9 cellular contexts compared by ENCODE assay signal in the genomic region with DNA sequence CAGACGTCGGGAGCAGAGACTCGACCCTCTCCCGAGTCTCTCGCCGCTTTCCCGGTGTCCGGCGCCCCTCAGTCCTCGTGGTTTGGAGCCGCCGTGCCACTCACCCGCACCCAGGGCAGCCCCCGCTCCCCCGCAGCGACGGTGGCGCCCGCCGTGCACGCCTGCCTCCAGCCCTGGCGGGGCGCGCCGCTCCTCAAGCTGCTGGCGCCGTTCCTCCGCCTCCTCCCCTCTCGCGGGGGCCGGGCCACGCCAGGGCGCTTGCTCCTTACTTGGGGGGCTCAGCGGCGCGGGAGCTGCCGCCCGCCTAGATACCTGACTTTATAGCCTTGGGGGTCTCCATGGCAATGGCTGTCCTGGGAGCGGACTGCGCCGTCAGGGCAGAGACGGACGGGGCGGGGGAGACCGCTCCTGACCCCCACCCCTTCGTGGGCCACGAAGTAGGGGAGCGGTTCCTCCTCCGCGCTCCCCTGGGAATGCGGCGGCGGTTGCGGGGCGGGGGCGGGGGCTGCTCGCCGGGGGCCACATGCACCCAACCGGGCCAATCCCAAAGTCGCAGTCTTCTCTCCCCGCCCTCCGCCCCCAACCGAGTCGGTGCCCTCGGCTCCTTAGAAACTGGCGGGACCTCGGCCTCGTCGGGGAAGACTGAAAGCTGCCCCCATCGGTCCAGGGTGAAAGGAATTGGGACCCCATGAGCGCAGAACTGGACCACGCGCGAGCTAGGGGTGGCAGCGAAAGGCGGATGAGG. TPM values are rescaled to one million over a fixed set of nuclear protein-coding genes. Genes with fewer than 3 reads are reported as not detected.
DNase-seq lines count a peak whose midpoint lies in the region; ATAC-seq, FAIRE-seq and TF ChIP-seq lines count a peak whose summit lies in the region.
"Had no signal": no experiment of that assay in that cellular context is flagged by ENCODE, and none has a peak within 500 bp of the region (broad histone marks: within the 10 kb centered on the region; RNA-seq: fewer than 3 reads in every experiment).

A gene with protein sequence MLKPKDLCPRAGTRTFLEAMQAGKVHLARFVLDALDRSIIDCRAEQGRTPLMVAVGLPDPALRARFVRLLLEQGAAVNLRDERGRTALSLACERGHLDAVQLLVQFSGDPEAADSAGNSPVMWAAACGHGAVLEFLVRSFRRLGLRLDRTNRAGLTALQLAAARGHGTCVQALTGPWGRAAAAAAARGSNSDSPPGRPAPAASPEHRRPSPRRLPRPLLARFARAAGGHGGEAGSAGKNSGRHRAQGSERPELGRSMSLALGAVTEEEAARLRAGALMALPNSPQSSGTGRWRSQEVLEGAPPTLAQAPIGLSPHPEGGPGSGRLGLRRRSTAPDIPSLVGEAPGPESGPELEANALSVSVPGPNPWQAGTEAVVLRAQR (minus strand): TSS at position 195 of the 745 bp plus-strand sequence. CDS start 478 bp downstream, outside the sequence.

- H3K27ac ChIP-seq in AG04450 (ENCODE audit: low read depth, low read length) (no peak within 1 kb of the TSS), mesodermal cell (ENCODE audit: low read depth, low read length, severe bottlenecking) (no peak within 1 kb of the TSS), transverse colon (peak within 1 kb of the TSS in 1 of 4 donors; percentile 8)

- TF ChIP-seq POLR2A in transverse colon (IDR thresholded peaks at IDR 0.05) = no peak

- H3K4me1 Mint-ChIP-seq in T-helper 17 cell = peaks cover 8% of the 10 kb centered on the region
- H3K4me1 Mint-ChIP-seq in chondrocyte (ENCODE audit: low read depth) = peaks cover 10% of the 10 kb centered on the region

- H3K4me1 ChIP-seq in mesodermal cell (ENCODE audit: control insufficient read depth, insufficient read depth, low read length, poor library complexity, severe bottlenecking) = peaks cover 28% of the 10 kb centered on the region
- H3K4me1 ChIP-seq in transverse colon = peaks cover 3 to 36% (median 33%) of the 10 kb centered on the region in 4 donors

- H3K27me3 Mint-ChIP-seq in T-helper 17 cell (peaks cover 29% of the 10 kb centered on the region), chondrocyte (ENCODE audit: low read depth) (peaks cover 15% of the 10 kb centered on the region)

- H3K4me3 ChIP-seq in AG04450 (ENCODE audit: low read depth, low read length) (peak within 1 kb of the TSS; percentile 44), mesodermal cell (ENCODE audit: extremely low read depth, insufficient read depth, low read length, poor library complexity, severe bottlenecking) (peak within 1 kb of the TSS; percentile 37), transverse colon (peak within 1 kb of the TSS; percentile 16 to 47 (median 29))

- DNase-seq in AG04450 (ENCODE audit: low read depth, low spot score) (no peak), GM19239 (ENCODE audit: insufficient read length, low spot score) (peak; percentile 59), T-helper 17 cell (peak in 2 of 3 donors; percentile 15 to 24), chondrocyte (ENCODE audit: low spot score) (no peak), transverse colon (peak; percentile 36), cerebellar cortex (ENCODE audit: low spot score) (no peak)

- POLR2A ChIA-PET in AG04450 (lab: Yijun Ruan, JAX) = no interaction called here

- 3 to 4% methylated on average over 30 to 70 of the region's 76 CpGs for WGBS in mesodermal cell (ENCODE audit: insufficient coverage in 2 of 2), 2 experiments
- 8% methylated on average over 27 of the region's 76 CpGs; no CpG with 5 or more reads in 1 of the 2 donors for WGBS in transverse colon (ENCODE audit: low coverage in 1 of 2), 2 donors

- CTCF ChIA-PET in AG04450 (lab: Charles Lee) = interaction anchor here (0.7 to 1.1 kb wide), 4 partner anchors 8 to 171 kb away, joined by 3 to 5 read pairs (median 4); no protein-coding TSS in a partner anchor

- no peak for TF ChIP-seq CTCF in AG04450 (IDR thresholded peaks at IDR 0.05; ENCODE audit: low read depth, low read length)
- TF ChIP-seq CTCF in chondrocyte (IDR thresholded peaks at IDR 0.05) = no peak
- TF ChIP-seq CTCF in transverse colon (IDR thresholded peaks at IDR 0.05) = no peak

- intact Hi-C loops in transverse colon (cut with DNase I; ENCODE audit: low total_unique reads) = loop anchor here (5.0 kb wide), 1 partner anchor 139 kb away; no protein-coding TSS in a partner anchor

- FAIRE-seq in GM19239 (lab: Jason Lieb, UNC) = no peak
- FAIRE-seq: endometrium had no signal

- in situ Hi-C loops in transverse colon (cut with MboI; ENCODE audit: low pct_ligation_motif_present in 1 of 4, low pct_unique_long_range_greater_than_20kb in 1 of 4, low sequenced_read_pairs in 3 of 4) = no loop called here

- no peaks in the 10 kb centered on the region for H3K36me3 Mint-ChIP-seq in T-helper 17 cell (ENCODE audit: low read depth)
- no peaks in the 10 kb centered on the region for H3K36me3 Mint-ChIP-seq in chondrocyte (ENCODE audit: low read depth)

- H3K9me3 ChIP-seq in AG04450 (ENCODE audit: control insufficient read depth, insufficient read depth, low read length) = peaks cover 7% of the 10 kb centered on the region; the same call in 1 of the 2 replicates
- no peaks in the 10 kb centered on the region for H3K9me3 ChIP-seq in T-helper 17 cell (ENCODE audit: control insufficient read depth, low read length, poor library complexity, severe bottlenecking)
- no peaks in the 10 kb centered on the region for H3K9me3 ChIP-seq in mesodermal cell (ENCODE audit: control insufficient read depth, low read length)
- no peaks in the 10 kb centered on the region for H3K9me3 ChIP-seq in transverse colon

- TF ChIP-seq EP300 in transverse colon (IDR thresholded peaks at IDR 0.05; ENCODE audit: low read depth) = no peak

- H3K27me3 ChIP-seq in AG04450 (ENCODE audit: control insufficient read depth, insufficient read depth, low read length) = peaks cover 71% of the 10 kb centered on the region
- H3K27me3 ChIP-seq in transverse colon = peaks cover 50% of the 10 kb centered on the region

- H3K36me3 ChIP-seq in mesodermal cell (ENCODE audit: control insufficient read depth, insufficient read depth, low read length) = no peaks in the 10 kb centered on the region
- no peaks in the 10 kb centered on the region for H3K36me3 ChIP-seq in transverse colon

- ATAC-seq in T-helper 17 cell (peak; percentile 66), HG02571 (IDR thresholded peaks at IDR 0.05; ENCODE audit: unreplicated experiment) (no peak)

- H3K9me3 Mint-ChIP-seq in chondrocyte (ENCODE audit: low read depth) = no peaks in the 10 kb centered on the region

- H3K4me3 Mint-ChIP-seq in T-helper 17 cell = peak within 1 kb of the TSS; percentile 78
- H3K4me3 Mint-ChIP-seq in chondrocyte (ENCODE audit: unreplicated experiment) = peak within 1 kb of the TSS; percentile 62

- H3K27ac Mint-ChIP-seq in T-helper 17 cell (no peak within 1 kb of the TSS), chondrocyte (ENCODE audit: unreplicated experiment) (no peak within 1 kb of the TSS)

RNA-seq across cellular contexts. Expression of the gene that starts here (rescaled TPM):
- not detected in 2 replicates for polyA plus RNA-seq in AG04450 (2011; rRNA removed)
- not detected in 2 replicates for polyA minus RNA-seq in AG04450 (2011; rRNA and poly(A)+ RNA removed)
- total RNA-seq in T-helper 17 cell (under 1 TPM in 1 of 2 donors, not detected in 1; 0.42 TPM), chondrocyte (0.25 to 1.1 TPM in 2 of 3 replicates, not detected in the other), transverse colon (not detected)
- 1.1 TPM for polyA plus RNA-seq in mesodermal cell (2013, experiment 1 of 2)
- polyA plus RNA-seq in mesodermal cell (2013, experiment 2 of 2) = 0.30 TPM

Comparison
In these comparisons a context has a peak if more than half of its experiments do, and no peak if none do; other contexts are left out.
1. Peak in DNase-seq and ATAC-seq in T-helper 17 cell; RNA of the gene not detected or under 1 TPM.
2. Peak in DNase-seq and H3K4me3 ChIP-seq in transverse colon; RNA of the gene not detected or under 1 TPM.